In genomic region chr13:85654227-85654626, GRCh38 we compare ENCODE assay signal across 1 cellular context.
TF ChIP-seq lines count a peak whose summit lies in the region.

No MANE protein-coding gene starts in this region.

TF ChIP-seq in SK-N-SH treated with all-trans-retinoic acid at 6 μM for 48 hours, 23 proteins besides CTCF, POLR2A, EP300 and RAD21 (continued from another document):
- TF ChIP-seq PATZ1 (CRISPR knock-in tag; IDR thresholded peaks at IDR 0.05; ENCODE audit: borderline replicate concordance): peak; percentile 79; the same call in 1 of the 2 replicates
- TF ChIP-seq ZNF8 (CRISPR knock-in tag; IDR thresholded peaks at IDR 0.05): 0 out of 2 replicates have a peak, but pooled peaks have one; percentile 17
- peak; percentile 91 for TF ChIP-seq ZC3H10 (CRISPR knock-in tag; IDR thresholded peaks at IDR 0.05)
- TF ChIP-seq ZNF565 (CRISPR knock-in tag; conservative IDR thresholded peaks at IDR 0.05; ENCODE audit: low read depth): peak; percentile 10; the same call in 1 of the 2 replicates
- TF ChIP-seq TOX (CRISPR knock-in tag; IDR thresholded peaks at IDR 0.05; ENCODE audit: borderline replicate concordance): peak; percentile 99
- TF ChIP-seq ISL1 (CRISPR knock-in tag; IDR thresholded peaks at IDR 0.05): peak; percentile 98
- peak; percentile 60; the same call in 1 of the 2 replicates for TF ChIP-seq ESRRG (CRISPR knock-in tag; IDR thresholded peaks at IDR 0.05)
- TF ChIP-seq GLIS3 (CRISPR knock-in tag; IDR thresholded peaks at IDR 0.05): no peak
- TF ChIP-seq ZNF70 (CRISPR knock-in tag; IDR thresholded peaks at IDR 0.05): no peak
- no peak for TF ChIP-seq CSDC2 (CRISPR knock-in tag; IDR thresholded peaks at IDR 0.05)
